In genomic region chr20:9515211-9515580, GRCh38 we compare ENCODE assay signal across 13 cellular contexts. TPM values are rescaled to one million over a fixed set of nuclear protein-coding genes. Genes with fewer than 3 reads are reported as not detected.
DNase-seq lines count a peak whose midpoint lies in the region; ATAC-seq, FAIRE-seq and TF ChIP-seq lines count a peak whose summit lies in the region.
"Had no signal": no experiment of that assay in that cellular context is flagged by ENCODE, and none has a peak within 500 bp of the region (broad histone marks: within the 10 kb centered on the region; RNA-seq: fewer than 3 reads in every experiment).

No MANE protein-coding gene starts in this region.

- H2AFZ ChIP-seq in astrocyte (ENCODE audit: low read depth, low read length), result no peak overlapping the region

- intact Hi-C loops in heart left ventricle (cut with DNase I) (no loop called here), left cardiac atrium (cut with DNase I) (no loop called here), adrenal gland (cut with DNase I) (no loop called here)

- H3K9me3 ChIP-seq in heart left ventricle (no peaks in the 10 kb centered on the region), astrocyte (ENCODE audit: insufficient read depth, low read depth, low read length) (no peaks in the 10 kb centered on the region), adrenal gland (replicated peaks in 1 of 3) (no peaks in the 10 kb centered on the region)
- H3K9me3 ChIP-seq: body of pancreas had no signal

- no peak overlapping the region for H3K27ac ChIP-seq in heart left ventricle
- H3K27ac ChIP-seq in astrocyte (ENCODE audit: low read depth, low read length), result no peak overlapping the region
- H3K27ac ChIP-seq in adrenal gland, result no peak overlapping the region
- H3K27ac ChIP-seq: body of pancreas had no signal

- TF ChIP-seq POLR2A in heart left ventricle (IDR thresholded peaks at IDR 0.05), result no peak
- TF ChIP-seq POLR2A in adrenal gland (IDR thresholded peaks at IDR 0.05), result no peak

- H3K27me3 Mint-ChIP-seq in astrocyte (ENCODE audit: low read depth, unreplicated experiment), result peaks cover 50% of the 10 kb centered on the region
- peaks cover 13% of the 10 kb centered on the region for H3K27me3 Mint-ChIP-seq in memory B cell
- peaks cover 92% of the 10 kb centered on the region for H3K27me3 Mint-ChIP-seq in type B pancreatic cell

- H3K9me3 Mint-ChIP-seq in astrocyte (ENCODE audit: unreplicated experiment) (peaks cover 3% of the 10 kb centered on the region), memory B cell (no peaks in the 10 kb centered on the region), type B pancreatic cell (no peaks in the 10 kb centered on the region)
- H3K9me3 Mint-ChIP-seq: natural killer cell treated with Interleukin-12 subunit alpha and Interleukin-12 subunit beta and Interleukin-15 and Interleukin-18, amount 100 ng/mL, for 72 hours had no signal

- H3K4me1 ChIP-seq in heart left ventricle, result peaks cover 0 to 30% (median 19%) of the 10 kb centered on the region in 12 donors
- H3K4me1 ChIP-seq in astrocyte (ENCODE audit: insufficient read depth, low read length), result peaks cover 3% of the 10 kb centered on the region
- peaks cover 0 to 8% of the 10 kb centered on the region in 2 donors for H3K4me1 ChIP-seq in adrenal gland (replicated peaks in 1 of 2)

- H3K36me3 Mint-ChIP-seq in astrocyte (ENCODE audit: low read depth, unreplicated experiment) (no peaks in the 10 kb centered on the region), memory B cell (no peaks in the 10 kb centered on the region), type B pancreatic cell (no peaks in the 10 kb centered on the region)
- H3K36me3 Mint-ChIP-seq: natural killer cell treated with Interleukin-12 subunit alpha and Interleukin-12 subunit beta and Interleukin-15 and Interleukin-18, amount 100 ng/mL, for 72 hours had no signal

- ATAC-seq in heart left ventricle (no peak), left cardiac atrium (no peak), memory B cell (ENCODE audit: low read depth) (no peak), GM18867 (IDR thresholded peaks at IDR 0.05; ENCODE audit: unreplicated experiment) (no peak)
- ATAC-seq: natural killer cell treated with Interleukin-12 subunit alpha and Interleukin-12 subunit beta and Interleukin-15 and Interleukin-18, amount 100 ng/mL, for 72 hours had no signal

- no peak overlapping the region for H3K9ac ChIP-seq in astrocyte (ENCODE audit: low read length)

- no peak for DNase-seq in heart left ventricle
- DNase-seq in left cardiac atrium, result no peak
- no peak for DNase-seq in astrocyte (ENCODE audit: low read depth)
- no peak for DNase-seq in memory B cell (ENCODE audit: low spot score in 2 of 2)
- DNase-seq in type B pancreatic cell (ENCODE audit: extremely low spot score, unreplicated experiment), result no peak
- DNase-seq in DMS114 treated with DMSO at 0.1 percent for 48 hours (lab: John Stamatoyannopoulos, UW; ENCODE audit: unreplicated experiment), result no peak
- DNase-seq in adrenal gland, result no peak
- DNase-seq: activated CD4-positive, CD25-positive, alpha-beta regulatory T cell; SIG-M5 had no signal

- H3K79me2 ChIP-seq in astrocyte (ENCODE audit: insufficient read depth, low read length), result no peaks in the 10 kb centered on the region

- peak overlapping the region in 8 of 12 donors; percentile 4 to 45 (median 40) for H3K4me3 ChIP-seq in heart left ventricle
- H3K4me3 ChIP-seq in astrocyte (ENCODE audit: insufficient read depth, low read depth, low read length), result no peak overlapping the region
- H3K4me3 ChIP-seq in adrenal gland, result peak overlapping the region in 1 of 4 donors; percentile 42
- H3K4me3 ChIP-seq: body of pancreas had no signal

- H3K27me3 ChIP-seq in heart left ventricle (peaks cover 4 to 99% (median 49%) of the 10 kb centered on the region in 9 donors), astrocyte (ENCODE audit: insufficient read depth, low read length) (peaks cover 57% of the 10 kb centered on the region), adrenal gland (peaks cover 49% of the 10 kb centered on the region)
- H3K27me3 ChIP-seq: body of pancreas had no signal

- no peaks in the 10 kb centered on the region for H4K20me1 ChIP-seq in astrocyte (ENCODE audit: insufficient read depth, low read length)

- peak overlapping the region; percentile 76 for H3K4me2 ChIP-seq in astrocyte (ENCODE audit: low read length)

- no peak for TF ChIP-seq CTCF in heart left ventricle (IDR thresholded peaks at IDR 0.05)
- TF ChIP-seq CTCF in astrocyte (IDR thresholded peaks at IDR 0.05; ENCODE audit: insufficient read depth, low read depth, low read length), result no peak
- no peak for TF ChIP-seq CTCF in type B pancreatic cell (conservative IDR thresholded peaks at IDR 0.05)
- no peak for TF ChIP-seq CTCF in adrenal gland (IDR thresholded peaks at IDR 0.05)

- H3K4me1 Mint-ChIP-seq in astrocyte (ENCODE audit: low read depth, unreplicated experiment) (peaks cover 8% of the 10 kb centered on the region), memory B cell (peaks cover 3% of the 10 kb centered on the region), type B pancreatic cell (ENCODE audit: unreplicated experiment) (peaks cover 12% of the 10 kb centered on the region)

- 4 to 9% (median 4%) methylated on average over 13 of the region's 13 CpGs for WGBS in heart left ventricle, 4 donors
- 16 to 27% (median 25%) methylated on average over 13 of the region's 13 CpGs for WGBS in adrenal gland, 4 donors

- no peaks in the 10 kb centered on the region for H3K36me3 ChIP-seq in heart left ventricle
- no peaks in the 10 kb centered on the region for H3K36me3 ChIP-seq in astrocyte (ENCODE audit: insufficient read depth, low read length)
- H3K36me3 ChIP-seq in adrenal gland (replicated peaks in 1 of 2), result no peaks in the 10 kb centered on the region

- H3K27ac Mint-ChIP-seq in astrocyte (ENCODE audit: unreplicated experiment) (no peak overlapping the region), memory B cell (no peak overlapping the region), type B pancreatic cell (no peak overlapping the region)
- H3K27ac Mint-ChIP-seq: natural killer cell treated with Interleukin-12 subunit alpha and Interleukin-12 subunit beta and Interleukin-15 and Interleukin-18, amount 100 ng/mL, for 72 hours had no signal

- FAIRE-seq in astrocyte (lab: Jason Lieb, UNC), result no peak

- H3K4me3 Mint-ChIP-seq in astrocyte (ENCODE audit: unreplicated experiment) (peak overlapping the region; percentile 79), memory B cell (peak overlapping the region; percentile 24), type B pancreatic cell (peak overlapping the region; percentile 85)
- H3K4me3 Mint-ChIP-seq: natural killer cell treated with Interleukin-12 subunit alpha and Interleukin-12 subunit beta and Interleukin-15 and Interleukin-18, amount 100 ng/mL, for 72 hours had no signal

RNA-seq across cellular contexts. Expression of gene LAMP5, which starts 0.8 kb away (rescaled TPM):
- total RNA-seq in heart left ventricle (under 1 TPM in 3 of 9 donors, not detected in 6; 0.19 to 0.42 (median 0.41) TPM), left cardiac atrium (not detected), astrocyte (2.3 and 4.7 TPM in 2 replicates), type B pancreatic cell (ENCODE audit: low replicate concordance) (3.3 and 7.6 TPM in 2 replicates), adrenal gland (1 to 10 TPM in 5 of 8 donors, under 1 TPM in 3; 0.35 to 6.6 (median 1.3) TPM)
- polyA plus RNA-seq in heart left ventricle (under 1 TPM in 1 of 2 donors, not detected in 1; 0.04 TPM), adrenal gland (1 to 10 TPM; 1.4 to 3.5 (median 2.5) TPM)
- total RNA-seq: body of pancreas; G401; natural killer cell treated with Interleukin-12 subunit alpha and Interleukin-12 subunit beta and Interleukin-15 and Interleukin-18, amount 100 ng/mL, for 72 hours had no signal

Comparison
In these comparisons a context has a peak if more than half of its experiments do, and no peak if none do; other contexts are left out.
1. H3K4me3 Mint-ChIP-seq: peak in every context shown above with its lines; median percentile 85 in type B pancreatic cell; 79 in astrocyte; 24 in memory B cell.